In genomic region chr5:178165585-178165984, GRCh38 we compare ENCODE assay signal across 24 cellular contexts. TPM values are rescaled to one million over a fixed set of nuclear protein-coding genes. Genes with fewer than 3 reads are reported as not detected.
DNase-seq lines count a peak whose midpoint lies in the region; ATAC-seq, FAIRE-seq and TF ChIP-seq lines count a peak whose summit lies in the region.
"Had no signal": no experiment of that assay in that cellular context is flagged by ENCODE, and none has a peak within 500 bp of the region (broad histone marks: within the 10 kb centered on the region; RNA-seq: fewer than 3 reads in every experiment).

No MANE protein-coding gene starts in this region.

- H3K9ac ChIP-seq in endothelial cell of umbilical vein (replicated peaks; ENCODE audit: extremely low read depth, insufficient read depth, low read length) (no peak overlapping the region), parathyroid adenoma (no peak overlapping the region)

- CTCF ChIA-PET in endothelial cell of umbilical vein (lab: Charles Lee): interaction anchor here (5.1 kb wide), 1 partner anchor 89 kb away, joined by 58 read pairs; no protein-coding TSS in a partner anchor

- DNase-seq in left ventricle myocardium inferior (no peak), right cardiac atrium (no peak), endothelial cell of umbilical vein (ENCODE audit: low read depth, low spot score) (no peak), cerebellar cortex (ENCODE audit: low spot score) (no peak), H7 (no peak)
- no peak for DNase-seq in central memory CD4-positive, alpha-beta T cell
- DNase-seq: CD8-positive, alpha-beta T cell; COR-L47; DMS153; DMS79 treated with DMSO at 0.1 percent for 48 hours; EL; GDM1; H9; KBM-7 had no signal

- ATAC-seq in right cardiac atrium (no peak), HG03442 (IDR thresholded peaks at IDR 0.05; ENCODE audit: unreplicated experiment) (no peak)
- ATAC-seq: CD8-positive, alpha-beta T cell had no signal

- POLR2A ChIA-PET in endothelial cell of umbilical vein (lab: Charles Lee): no interaction called here

- no peaks in the 10 kb centered on the region for H3K9me3 ChIP-seq in left ventricle myocardium inferior (replicated peaks)
- H3K9me3 ChIP-seq in right cardiac atrium (ENCODE audit: control insufficient read depth, low read length): no peaks in the 10 kb centered on the region
- H3K9me3 ChIP-seq in endothelial cell of umbilical vein (replicated peaks; ENCODE audit: control insufficient read depth, insufficient read depth, low read length): no peaks in the 10 kb centered on the region
- H3K9me3 ChIP-seq in parathyroid adenoma (ENCODE audit: control insufficient read depth, low read length): no peaks in the 10 kb centered on the region

- H3K4me2 ChIP-seq in endothelial cell of umbilical vein (ENCODE audit: insufficient read depth, low read length) (no peak overlapping the region), parathyroid adenoma (ENCODE audit: low read length) (no peak overlapping the region)

- 30% methylated on average over 38 of the region's 38 CpGs for WGBS in right cardiac atrium

- H3K27ac ChIP-seq in left ventricle myocardium inferior (replicated peaks) (no peak overlapping the region), right cardiac atrium (ENCODE audit: low read length) (no peak overlapping the region), endothelial cell of umbilical vein (ENCODE audit: insufficient read depth, low read depth, low read length) (no peak overlapping the region), parathyroid adenoma (no peak overlapping the region)
- H3K27ac ChIP-seq: 22Rv1 had no signal

- intact Hi-C loops in left ventricle myocardium inferior (cut with micrococcal nuclease) (loop anchor here (2.0 kb wide), 1 partner anchor 89 kb away; no protein-coding TSS in a partner anchor), right cardiac atrium (cut with DNase I) (loop anchor here in 3 of 4 donors (2.0 to 10.0 kb wide), 3 partner anchors 89 to 91 kb away; no protein-coding TSS in a partner anchor), endothelial cell of umbilical vein (cut with micrococcal nuclease) (loop anchor here (2.0 kb wide), 1 partner anchor 39 kb away; the partner anchor contains the start of gene HNRNPAB)

- no peaks in the 10 kb centered on the region for H4K20me1 ChIP-seq in endothelial cell of umbilical vein (replicated peaks; ENCODE audit: control insufficient read depth, extremely low read depth, insufficient read depth, low read length)

- H3K79me2 ChIP-seq in endothelial cell of umbilical vein (ENCODE audit: control insufficient read depth, insufficient read depth, low read length): no peaks in the 10 kb centered on the region
- H3K79me2 ChIP-seq in parathyroid adenoma: no peaks in the 10 kb centered on the region

- H3K27me3 ChIP-seq in left ventricle myocardium inferior (ENCODE audit: low read depth): peaks cover 62% of the 10 kb centered on the region
- no peaks in the 10 kb centered on the region for H3K27me3 ChIP-seq in right cardiac atrium (ENCODE audit: control insufficient read depth, insufficient read depth)
- peaks cover 4 to 7% of the 10 kb centered on the region in 2 experiments for H3K27me3 ChIP-seq in endothelial cell of umbilical vein (ENCODE audit: control insufficient read depth in 2 of 2, insufficient read depth in 2 of 2, low read length in 2 of 2)
- no peaks in the 10 kb centered on the region for H3K27me3 ChIP-seq in parathyroid adenoma (ENCODE audit: control insufficient read depth, insufficient read depth, low read length)
- H3K27me3 ChIP-seq in H7 (ENCODE audit: control insufficient read depth, insufficient read depth, low read length): peaks cover 5% of the 10 kb centered on the region; the same call in 1 of the 2 replicates

- no TSS peak for BruUV-seq in endothelial cell of umbilical vein (replicated peaks; lab: Mats Ljungman, UMichigan)

- no peaks in the 10 kb centered on the region for H3K36me3 ChIP-seq in left ventricle myocardium inferior
- H3K36me3 ChIP-seq in endothelial cell of umbilical vein (ENCODE audit: control insufficient read depth in 2 of 2, extremely low read depth in 1 of 2, insufficient read depth in 2 of 2, low read length in 2 of 2): no peaks in the 10 kb centered on the region
- no peaks in the 10 kb centered on the region for H3K36me3 ChIP-seq in parathyroid adenoma (ENCODE audit: control insufficient read depth, insufficient read depth, low read length)
- no peaks in the 10 kb centered on the region for H3K36me3 ChIP-seq in H7 (replicated peaks; ENCODE audit: control insufficient read depth, insufficient read depth, low read length)

- no peaks in the 10 kb centered on the region for H3K9me1 ChIP-seq in endothelial cell of umbilical vein (replicated peaks; ENCODE audit: control insufficient read depth, extremely low read depth, insufficient read depth, low read length)

- H2AFZ ChIP-seq in endothelial cell of umbilical vein (ENCODE audit: low read depth, low read length) (peak overlapping the region; percentile 44), parathyroid adenoma (peak overlapping the region; percentile 41)

- TF ChIP-seq POLR2A in endothelial cell of umbilical vein (IDR thresholded peaks at IDR 0.05; ENCODE audit: low read depth, low read length): no peak

- H3K4me3 ChIP-seq in left ventricle myocardium inferior (peak overlapping the region; percentile 29), right cardiac atrium (ENCODE audit: low read length) (no peak overlapping the region), endothelial cell of umbilical vein (replicated peaks in 1 of 3; ENCODE audit: insufficient read depth in 1 of 3, low read depth in 1 of 3, low read length in 3 of 3) (no peak overlapping the region), parathyroid adenoma (ENCODE audit: low read depth, low read length) (no peak overlapping the region), H7 (ENCODE audit: insufficient read depth, low read depth, low read length) (no peak overlapping the region)

- no peak for FAIRE-seq in endothelial cell of umbilical vein (lab: Jason Lieb, UNC)
- FAIRE-seq: D721Med, GM12892, HepG2, HTR-8/SVneo had no signal

- peaks cover 8% of the 10 kb centered on the region for H3K4me1 ChIP-seq in left ventricle myocardium inferior
- no peaks in the 10 kb centered on the region for H3K4me1 ChIP-seq in right cardiac atrium (ENCODE audit: control insufficient read depth, insufficient read depth, low read length)
- H3K4me1 ChIP-seq in endothelial cell of umbilical vein (ENCODE audit: control insufficient read depth, extremely low read depth, insufficient read depth, low read length): no peaks in the 10 kb centered on the region
- H3K4me1 ChIP-seq in parathyroid adenoma: no peaks in the 10 kb centered on the region

- dilution Hi-C loops in endothelial cell of umbilical vein (cut with MboI; ENCODE audit: extremely low pct_ligation_motif_present, low sequenced_read_pairs): no loop called here

- no peak for TF ChIP-seq CTCF in left ventricle myocardium inferior (IDR thresholded peaks at IDR 0.05; ENCODE audit: borderline replicate concordance)
- no peak for TF ChIP-seq CTCF in endothelial cell of umbilical vein (IDR thresholded peaks at IDR 0.05; ENCODE audit: extremely low read depth in 1 of 2, insufficient read depth in 1 of 2, low read depth in 1 of 2, low read length in 2 of 2)
- TF ChIP-seq CTCF in parathyroid adenoma (IDR thresholded peaks at IDR 0.05): no peak

RNA-seq across cellular contexts. Expression of gene NHP2, which starts 11.9 kb away (rescaled TPM):
- total RNA-seq in left ventricle myocardium inferior: 78.1 TPM
- 10 to 100 TPM; 62.3 to 88.4 (median 84.7) TPM for total RNA-seq in right cardiac atrium
- polyA plus RNA-seq in right cardiac atrium: 123 TPM
- 205 and 210 TPM in 2 replicates for total RNA-seq in endothelial cell of umbilical vein
- polyA plus RNA-seq in endothelial cell of umbilical vein: 202 and 220 TPM in 2 replicates
- polyA plus RNA-seq in endothelial cell of umbilical vein (2011; cell fraction: cytosol; rRNA removed): 245 and 324 TPM in 2 replicates
- polyA plus RNA-seq in endothelial cell of umbilical vein (2011; cell fraction: nucleus; rRNA removed): 87.5 and 117 TPM in 2 replicates
- 197 and 224 TPM in 2 replicates for polyA plus RNA-seq in endothelial cell of umbilical vein (2012)
- 50.8 and 57.1 TPM in 2 replicates for polyA minus RNA-seq in endothelial cell of umbilical vein
- 130 TPM for polyA minus RNA-seq in endothelial cell of umbilical vein (2011; cell fraction: cytosol; rRNA and poly(A)+ RNA removed)
- 25.5 and 36.5 TPM in 2 replicates for polyA minus RNA-seq in endothelial cell of umbilical vein (2011; cell fraction: nucleus; rRNA and poly(A)+ RNA removed)
- total RNA-seq in H7 (2014; rRNA removed; shearing (Covaris generic)): 254 and 275 TPM in 2 replicates

RNA-seq across cellular contexts. Expression of gene GMCL2, which starts 21.6 kb away (rescaled TPM):
- total RNA-seq in left ventricle myocardium inferior (not detected), right cardiac atrium (not detected), endothelial cell of umbilical vein (not detected in 2 replicates)
- polyA plus RNA-seq in right cardiac atrium (not detected), endothelial cell of umbilical vein (not detected in 2 replicates)
- not detected in 2 replicates for polyA plus RNA-seq in endothelial cell of umbilical vein (2011; cell fraction: cytosol; rRNA removed)
- not detected in 2 replicates for polyA plus RNA-seq in endothelial cell of umbilical vein (2011; cell fraction: nucleus; rRNA removed)
- not detected in 2 replicates for polyA plus RNA-seq in endothelial cell of umbilical vein (2012)
- polyA minus RNA-seq in endothelial cell of umbilical vein: not detected in 2 replicates
- not detected for polyA minus RNA-seq in endothelial cell of umbilical vein (2011; cell fraction: cytosol; rRNA and poly(A)+ RNA removed)
- polyA minus RNA-seq in endothelial cell of umbilical vein (2011; cell fraction: nucleus; rRNA and poly(A)+ RNA removed): not detected in 2 replicates
- not detected in 2 replicates for total RNA-seq in H7 (2014; rRNA removed; shearing (Covaris generic))
- total RNA-seq: A673; CD8-positive, alpha-beta T cell; H9; HepG2 had no signal
- polyA plus RNA-seq: BJ, CD14-positive monocyte had no signal

RNA-seq across cellular contexts. Expression of gene RMND5B, which starts 34.8 kb away (rescaled TPM):
- 38.9 TPM for total RNA-seq in left ventricle myocardium inferior
- total RNA-seq in right cardiac atrium: 10 to 100 TPM; 32.2 to 41.7 (median 34.2) TPM
- 33.5 TPM for polyA plus RNA-seq in right cardiac atrium
- 34.2 and 38.2 TPM in 2 replicates for total RNA-seq in endothelial cell of umbilical vein
- polyA plus RNA-seq in endothelial cell of umbilical vein: 37.2 and 40.2 TPM in 2 replicates
- 37.4 and 40.0 TPM in 2 replicates for polyA plus RNA-seq in endothelial cell of umbilical vein (2011; cell fraction: cytosol; rRNA removed)
- polyA plus RNA-seq in endothelial cell of umbilical vein (2011; cell fraction: nucleus; rRNA removed): 56.5 and 63.0 TPM in 2 replicates
- polyA plus RNA-seq in endothelial cell of umbilical vein (2012): 11.9 and 17.7 TPM in 2 replicates
- polyA minus RNA-seq in endothelial cell of umbilical vein: 37.4 and 48.4 TPM in 2 replicates
- polyA minus RNA-seq in endothelial cell of umbilical vein (2011; cell fraction: cytosol; rRNA and poly(A)+ RNA removed): 29.2 TPM
- 23.2 and 24.3 TPM in 2 replicates for polyA minus RNA-seq in endothelial cell of umbilical vein (2011; cell fraction: nucleus; rRNA and poly(A)+ RNA removed)
- total RNA-seq in H7 (2014; rRNA removed; shearing (Covaris generic)): 38.2 and 51.3 TPM in 2 replicates

RNA-seq across cellular contexts. Expression of gene HNRNPAB, which starts 38.7 kb away (rescaled TPM):
- total RNA-seq in left ventricle myocardium inferior: 85.2 TPM
- total RNA-seq in right cardiac atrium: 100 to 1,000 TPM in 1 of 4 donors, 10 to 100 TPM in 3; 75.3 to 125 (median 86.9) TPM
- 88.2 TPM for polyA plus RNA-seq in right cardiac atrium
- 309 and 310 TPM in 2 replicates for total RNA-seq in endothelial cell of umbilical vein
- polyA plus RNA-seq in endothelial cell of umbilical vein: 165 and 207 TPM in 2 replicates
- polyA plus RNA-seq in endothelial cell of umbilical vein (2011; cell fraction: cytosol; rRNA removed): 155 and 191 TPM in 2 replicates
- 103 and 152 TPM in 2 replicates for polyA plus RNA-seq in endothelial cell of umbilical vein (2011; cell fraction: nucleus; rRNA removed)
- 163 and 250 TPM in 2 replicates for polyA plus RNA-seq in endothelial cell of umbilical vein (2012)
- polyA minus RNA-seq in endothelial cell of umbilical vein: 77.1 and 81.4 TPM in 2 replicates
- polyA minus RNA-seq in endothelial cell of umbilical vein (2011; cell fraction: cytosol; rRNA and poly(A)+ RNA removed): 90.1 TPM
- 32.1 and 36.1 TPM in 2 replicates for polyA minus RNA-seq in endothelial cell of umbilical vein (2011; cell fraction: nucleus; rRNA and poly(A)+ RNA removed)
- 134 and 138 TPM in 2 replicates for total RNA-seq in H7 (2014; rRNA removed; shearing (Covaris generic))

RNA-seq across cellular contexts. Expression of gene N4BP3, which starts 52.3 kb away (rescaled TPM):
- total RNA-seq in left ventricle myocardium inferior: 1.8 TPM
- under 1 TPM; 0.15 to 0.54 (median 0.32) TPM for total RNA-seq in right cardiac atrium
- polyA plus RNA-seq in right cardiac atrium: 0.79 TPM
- 38.2 and 40.3 TPM in 2 replicates for total RNA-seq in endothelial cell of umbilical vein
- 11.8 and 12.5 TPM in 2 replicates for polyA plus RNA-seq in endothelial cell of umbilical vein
- 8.3 and 10.6 TPM in 2 replicates for polyA plus RNA-seq in endothelial cell of umbilical vein (2011; cell fraction: cytosol; rRNA removed)
- polyA plus RNA-seq in endothelial cell of umbilical vein (2011; cell fraction: nucleus; rRNA removed): 22.0 TPM in 2 replicates
- 2.4 and 3.4 TPM in 2 replicates for polyA plus RNA-seq in endothelial cell of umbilical vein (2012)
- 13.2 and 16.2 TPM in 2 replicates for polyA minus RNA-seq in endothelial cell of umbilical vein
- 0.82 TPM for polyA minus RNA-seq in endothelial cell of umbilical vein (2011; cell fraction: cytosol; rRNA and poly(A)+ RNA removed)
- 13.2 and 19.0 TPM in 2 replicates for polyA minus RNA-seq in endothelial cell of umbilical vein (2011; cell fraction: nucleus; rRNA and poly(A)+ RNA removed)
- 32.0 and 36.5 TPM in 2 replicates for total RNA-seq in H7 (2014; rRNA removed; shearing (Covaris generic))
- total RNA-seq: HepG2 had no signal
- polyA plus RNA-seq: CD14-positive monocyte had no signal
